17 cellular contexts compared by ENCODE assay signal in the genomic region with DNA sequence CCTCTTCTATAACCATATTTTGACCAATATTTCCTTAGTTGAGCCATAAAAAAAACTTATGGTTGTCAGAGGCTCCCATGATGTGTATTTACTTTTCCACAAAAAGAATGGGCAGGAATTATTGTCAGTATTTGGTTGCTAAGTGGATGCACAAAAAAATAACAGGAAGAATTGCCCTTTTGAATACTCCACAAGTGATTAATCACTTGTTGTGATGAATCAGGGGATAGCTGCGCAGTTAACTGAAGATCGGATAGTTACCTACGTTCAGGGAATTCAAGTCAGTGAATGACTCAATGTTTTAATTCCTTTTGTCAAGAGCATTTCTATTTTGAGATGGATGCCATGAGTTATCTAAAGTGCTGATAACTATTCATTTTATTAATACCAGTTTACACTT.
A peak's percentile ranks its signal among the peaks of the same experiment; 100 is the strongest.
DNase-seq lines count a peak whose midpoint lies in the region; ATAC-seq and TF ChIP-seq lines count a peak whose summit lies in the region.
"Had no signal": no experiment of that assay in that cellular context is flagged by ENCODE, and none has a peak within 500 bp of the region (broad histone marks: within the 10 kb centered on the region; RNA-seq: fewer than 3 reads in every experiment).

No MANE protein-coding gene starts in this region.

- peak; percentile 74 for ATAC-seq in Right ventricle myocardium superior (ENCODE audit: poor library complexity)
- no peak for ATAC-seq in Right ventricle myocardium inferior
- peak; percentile 97 for ATAC-seq in RWPE2 (ENCODE audit: low read depth)
- no peak for ATAC-seq in HG02610 (IDR thresholded peaks at IDR 0.05; ENCODE audit: unreplicated experiment)
- no peak for ATAC-seq in HG03442 (IDR thresholded peaks at IDR 0.05; ENCODE audit: unreplicated experiment)

- H3K27ac ChIP-seq in RWPE2 (ENCODE audit: poor library complexity, severe bottlenecking) = peak overlapping the region; percentile 38
- H3K27ac ChIP-seq: ascending aorta, GM23248, sigmoid colon, thoracic aorta, WERI-Rb-1 had no signal

- no peaks in the 10 kb centered on the region for H3K9me3 ChIP-seq in RWPE2 (ENCODE audit: severe bottlenecking)
- H3K9me3 ChIP-seq: ascending aorta, thoracic aorta had no signal

- intact Hi-C loops in Right ventricle myocardium superior (cut with DNase I) (no loop called here), Right ventricle myocardium inferior (cut with DNase I) (no loop called here)

- peaks cover 10% of the 10 kb centered on the region for H3K4me1 ChIP-seq in RWPE2 (ENCODE audit: insufficient read depth, poor library complexity, severe bottlenecking)
- H3K4me1 ChIP-seq: ascending aorta, sigmoid colon had no signal

- H3K36me3 ChIP-seq in RWPE2 (ENCODE audit: low read depth) = no peaks in the 10 kb centered on the region
- H3K36me3 ChIP-seq: ascending aorta, sigmoid colon, thoracic aorta, WERI-Rb-1 had no signal

- H3K27me3 ChIP-seq in RWPE2 (ENCODE audit: insufficient read depth, poor library complexity, severe bottlenecking) = no peaks in the 10 kb centered on the region
- H3K27me3 ChIP-seq: ascending aorta, sigmoid colon had no signal

- H3K4me3 ChIP-seq in RWPE2 (ENCODE audit: severe bottlenecking) = no peak overlapping the region
- H3K4me3 ChIP-seq in epithelial cell of esophagus (ENCODE audit: low read length) = no peak overlapping the region
- H3K4me3 ChIP-seq in skeletal muscle cell (ENCODE audit: low read depth, low read length) = no peak overlapping the region
- H3K4me3 ChIP-seq: ascending aorta, GM23248, sigmoid colon, thoracic aorta had no signal

- DNase-seq in Right ventricle myocardium superior = no peak
- no peak for DNase-seq in Right ventricle myocardium inferior (ENCODE audit: missing footprints)
- peak; percentile 33 for DNase-seq in RWPE2 (ENCODE audit: low spot score)
- peak; percentile 94 for DNase-seq in epithelial cell of esophagus (ENCODE audit: low read depth)
- peak; percentile 1 for DNase-seq in skeletal muscle cell (ENCODE audit: low read depth)
- DNase-seq in middle frontal gyrus (ENCODE audit: extremely low spot score, low spot score) = no peak
- DNase-seq: Calu3; effector CD8-positive, alpha-beta T cell; GM23248; NCI-H1105; sigmoid colon; stimulated activated CD4-positive, alpha-beta T cell treated with anti-CD3 and anti-CD28 coated beads, Interleukin-4, amount 100 ng/mL, for 1 hour; WERI-Rb-1 had no signal

- TF ChIP-seq CTCF in RWPE2 (IDR thresholded peaks at IDR 0.05; ENCODE audit: poor library complexity, severe bottlenecking) (no peak), epithelial cell of esophagus (IDR thresholded peaks at IDR 0.05; ENCODE audit: insufficient read depth, low read depth, low read length, missing control alignments) (no peak)

Comparison
In these comparisons a context has a peak if more than half of its experiments do, and no peak if none do; other contexts are left out.
1. ATAC-seq: peak in Right ventricle myocardium superior (single experiment) and RWPE2 (single experiment); none in Right ventricle myocardium inferior (single experiment), HG02610 (single experiment) and HG03442 (single experiment).
2. DNase-seq: peak in RWPE2 (single experiment), epithelial cell of esophagus (single experiment) and skeletal muscle cell (single experiment); none in Right ventricle myocardium superior (single experiment), Right ventricle myocardium inferior (single experiment) and middle frontal gyrus (single experiment).